In the genomic region with DNA sequence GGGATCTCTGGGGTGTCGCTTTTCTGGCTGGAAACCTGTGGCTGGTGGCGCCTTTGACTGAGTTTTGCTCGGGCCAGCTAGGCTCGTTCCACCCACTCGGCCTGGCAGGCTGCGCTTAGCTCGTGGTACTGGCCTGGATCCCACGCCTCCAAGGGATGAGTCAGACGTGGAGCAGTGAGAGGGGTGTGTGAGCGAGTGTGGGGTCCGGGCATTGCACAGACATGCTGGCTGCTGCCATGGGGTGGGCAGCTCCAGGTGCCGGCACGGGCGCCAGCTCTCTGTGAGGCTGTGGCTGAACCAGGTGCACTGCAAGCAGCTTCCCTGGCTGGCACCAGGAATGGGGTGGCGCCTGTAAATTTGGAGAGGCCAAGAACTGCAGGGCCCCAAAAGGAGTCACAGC, we compare ENCODE assay signal across 13 cellular contexts.
DNase-seq lines count a peak whose midpoint lies in the region; ATAC-seq and TF ChIP-seq lines count a peak whose summit lies in the region.
"Had no signal": no experiment of that assay in that cellular context is flagged by ENCODE, and none has a peak within 500 bp of the region (broad histone marks: within the 10 kb centered on the region; RNA-seq: fewer than 3 reads in every experiment).

No MANE protein-coding gene starts in this region.

- no peaks in the 10 kb centered on the region for H3K4me1 Mint-ChIP-seq in natural killer cell

- no peak overlapping the region for H3K27ac Mint-ChIP-seq in natural killer cell

- TF ChIP-seq POLR2A in stomach (IDR thresholded peaks at IDR 0.05), result no peak

- H3K27me3 ChIP-seq in right atrium auricular region, result no peaks in the 10 kb centered on the region
- peaks cover 0 to 7% (median 0%) of the 10 kb centered on the region in 3 donors for H3K27me3 ChIP-seq in stomach

- no peak for TF ChIP-seq EP300 in stomach (IDR thresholded peaks at IDR 0.05)

- no peaks in the 10 kb centered on the region for H3K9me3 ChIP-seq in right atrium auricular region
- H3K9me3 ChIP-seq in stomach, result no peaks in the 10 kb centered on the region

- no peaks in the 10 kb centered on the region for H3K27me3 Mint-ChIP-seq in natural killer cell (ENCODE audit: low read depth in 2 of 2)

- H3K36me3 ChIP-seq in right atrium auricular region (no peaks in the 10 kb centered on the region), stomach (no peaks in the 10 kb centered on the region)

- intact Hi-C loops in stomach (cut with DNase I; ENCODE audit: low total_unique reads) (no loop called here), natural killer cell (cut with micrococcal nuclease) (no loop called here)

- ATAC-seq in natural killer cell, result no peak

- H3K27ac ChIP-seq in right atrium auricular region, result no peak overlapping the region
- no peak overlapping the region for H3K27ac ChIP-seq in stomach
- H3K27ac ChIP-seq: 22Rv1, HL-60 had no signal

- no peak overlapping the region for H3K4me3 ChIP-seq in right atrium auricular region
- no peak overlapping the region for H3K4me3 ChIP-seq in stomach

- H3K9me3 Mint-ChIP-seq in natural killer cell, result peaks cover 2 to 12% of the 10 kb centered on the region in 2 donors

- no peak overlapping the region for H3K4me3 Mint-ChIP-seq in natural killer cell

- H3K36me3 Mint-ChIP-seq in natural killer cell, result no peaks in the 10 kb centered on the region

- WGBS in stomach, 5 donors, result 32 to 62% (median 46%) methylated on average over 9 to 15 of the region's 15 CpGs

- TF ChIP-seq CTCF in right atrium auricular region (IDR thresholded peaks at IDR 0.05) (no peak), stomach (IDR thresholded peaks at IDR 0.05) (no peak), natural killer cell (IDR thresholded peaks at IDR 0.05) (no peak)

- H3K4me1 ChIP-seq in right atrium auricular region (no peaks in the 10 kb centered on the region), stomach (peaks cover 0 to 13% (median 6%) of the 10 kb centered on the region in 4 donors)

- DNase-seq in DMS 273 (lab: John Stamatoyannopoulos, UW; ENCODE audit: unreplicated experiment), result peak; percentile 28
- no peak for DNase-seq in DMS 273 treated with DMSO at 0.1 percent for 48 hours (lab: John Stamatoyannopoulos, UW)
- peak; percentile 28 to 42 for DNase-seq in SHP77 (lab: John Stamatoyannopoulos, UW)
- DNase-seq in right atrium auricular region (ENCODE audit: low spot score), result peak; percentile 63
- DNase-seq in stomach, result peak; percentile 50
- DNase-seq in mesenteric fat pad (ENCODE audit: low spot score), result no peak
- no peak for DNase-seq in natural killer cell
- no peak for DNase-seq in pons (ENCODE audit: low spot score)
- DNase-seq: DND-41; effector CD8-positive, alpha-beta T cell; NCI-H1092 had no signal

Comparison
In these comparisons a context has a peak if more than half of its experiments do, and no peak if none do; other contexts are left out.
1. DNase-seq: peak in DMS 273 (single experiment), SHP77 (2 of 2), right atrium auricular region (single experiment) and stomach (single experiment); none in DMS 273 treated with DMSO at 0.1 percent for 48 hours (single experiment), mesenteric fat pad (single experiment), natural killer cell (single experiment) and pons (single experiment).